ENCODE assay signal across 8 cellular contexts in genomic region chr6:30683137-30683979, GRCh38. TPM values are rescaled to one million over a fixed set of nuclear protein-coding genes. Genes with fewer than 3 reads are reported as not detected.
DNase-seq lines count a peak whose midpoint lies in the region; ATAC-seq and TF ChIP-seq lines count a peak whose summit lies in the region.

No MANE protein-coding gene starts in this region.

- WGBS in SK-N-SH (ENCODE audit: low lambda C conversion rate): 8% methylated on average over 7 of the region's 7 CpGs

- H3K79me2 ChIP-seq in SK-N-SH (ENCODE audit: insufficient read depth): peaks cover 100% of the 10 kb centered on the region

- CTCF ChIA-PET in SK-N-SH (lab: Yijun Ruan, JAX): interaction anchor here (1.2 to 29.8 kb wide), 3 partner anchors 8 to 39 kb away, joined by 4 to 838 read pairs (median 7); partner anchors contain the start of genes DHX16, FLOT1, MDC1 and NRM

- H3K4me1 Mint-ChIP-seq in activated naive CD8-positive, alpha-beta T cell treated with anti-CD3 and anti-CD28 coated beads, Interleukin-2, amount 10 ng/mL, durations not matched to agents 7 days and 5 days: peaks cover 27% of the 10 kb centered on the region

- H3K36me3 ChIP-seq in SK-N-SH (replicated peaks in 1 of 2; ENCODE audit: control insufficient read depth in 1 of 2, insufficient read depth in 2 of 2, low read length in 1 of 2): peaks cover 7 to 29% of the 10 kb centered on the region in 2 experiments

- H3K27me3 Mint-ChIP-seq in activated naive CD8-positive, alpha-beta T cell treated with anti-CD3 and anti-CD28 coated beads, Interleukin-2, amount 10 ng/mL, durations not matched to agents 7 days and 5 days: no peaks in the 10 kb centered on the region

- H3K9me3 Mint-ChIP-seq in activated naive CD8-positive, alpha-beta T cell treated with anti-CD3 and anti-CD28 coated beads, Interleukin-2, amount 10 ng/mL, durations not matched to agents 7 days and 5 days: no peaks in the 10 kb centered on the region

- H2AFZ ChIP-seq in SK-N-SH (ENCODE audit: low read depth): no peak overlapping the region

- no peak for TF ChIP-seq RAD21 in SK-N-SH (IDR thresholded peaks at IDR 0.05; ENCODE audit: low read length)

- H3K4me3 Mint-ChIP-seq in activated naive CD8-positive, alpha-beta T cell treated with anti-CD3 and anti-CD28 coated beads, Interleukin-2, amount 10 ng/mL, durations not matched to agents 7 days and 5 days: peak overlapping the region; percentile 91

- H3K27ac ChIP-seq in SK-N-SH (ENCODE audit: low read depth in 2 of 2, low read length in 1 of 2): peak overlapping the region; percentile 93 to 97
- H3K27ac ChIP-seq in substantia nigra (ENCODE audit: low read depth, low read length, poor library complexity, severe bottlenecking): peak overlapping the region; percentile 66

- H3K9me3 ChIP-seq in SK-N-SH: no peaks in the 10 kb centered on the region

- peak overlapping the region; percentile 97 for H3K9ac ChIP-seq in SK-N-SH

- H3K4me3 ChIP-seq in SK-N-SH (ENCODE audit: low read depth in 2 of 2, low read length in 1 of 2): peak overlapping the region; percentile 74 to 77

- H3K27me3 ChIP-seq in SK-N-SH (ENCODE audit: insufficient read depth): no peaks in the 10 kb centered on the region

- H3F3A ChIP-seq in SK-N-SH (replicated peaks; ENCODE audit: insufficient read depth): peaks cover 30% of the 10 kb centered on the region

- H3K36me3 Mint-ChIP-seq in activated naive CD8-positive, alpha-beta T cell treated with anti-CD3 and anti-CD28 coated beads, Interleukin-2, amount 10 ng/mL, durations not matched to agents 7 days and 5 days: peaks cover 70% of the 10 kb centered on the region

- H3K4me2 ChIP-seq in SK-N-SH: peak overlapping the region; percentile 98

- H3K9me2 ChIP-seq in SK-N-SH: no peaks in the 10 kb centered on the region

- ATAC-seq in SK-N-SH treated with all-trans-retinoic acid at 6 μM for 48 hours (no peak), HG02763 (IDR thresholded peaks at IDR 0.05; ENCODE audit: unreplicated experiment) (no peak)
- no peak for ATAC-seq in activated naive CD8-positive, alpha-beta T cell treated with anti-CD3 and anti-CD28 coated beads, Interleukin-2, amount 10 ng/mL, durations not matched to agents 7 days and 5 days (ENCODE audit: low read depth)

- POLR2A ChIA-PET in SK-N-SH (lab: Yijun Ruan, JAX): interaction anchor here (0.6 to 1.4 kb wide), 6 partner anchors 34 to 218 kb away, joined by 3 to 4 read pairs (median 4); partner anchors contain the start of gene MDC1
- POLR2A ChIA-PET in activated naive CD8-positive, alpha-beta T cell treated with anti-CD3 and anti-CD28 coated beads, Interleukin-2, amount 10 ng/mL, durations not matched to agents 7 days and 5 days (lab: Charles Lee): interaction anchor here (0.7 to 16.6 kb wide), 11 partner anchors 7 to 68 kb away, joined by 3 to 512 read pairs (median 13); partner anchors contain the start of genes DHX16, IER3, MDC1 and MRPS18B

- no peak for TF ChIP-seq EP300 in SK-N-SH (IDR thresholded peaks at IDR 0.05; ENCODE audit: borderline replicate concordance in 1 of 2, low read depth in 1 of 2, low read length in 1 of 2)

- TF ChIP-seq CTCF in SK-N-SH (IDR thresholded peaks at IDR 0.05): no peak

- DNase-seq in SK-N-SH: no peak
- peak; percentile 51 for DNase-seq in activated naive CD8-positive, alpha-beta T cell treated with anti-CD3 and anti-CD28 coated beads, Interleukin-2, amount 10 ng/mL, durations not matched to agents 7 days and 5 days
- peak; percentile 18 for DNase-seq in left kidney (ENCODE audit: low read depth, low spot score)
- peak in 3 of 49 donors; percentile 24 to 45 (median 31) for DNase-seq in substantia nigra (lab: John Stamatoyannopoulos, UW)
- no peak for DNase-seq in NCI-H1092 treated with DMSO at 0.1 percent for 48 hours (lab: John Stamatoyannopoulos, UW)
- DNase-seq in Kasumi-1 (lab: John Stamatoyannopoulos, UW): no peak

- H3K27ac Mint-ChIP-seq in activated naive CD8-positive, alpha-beta T cell treated with anti-CD3 and anti-CD28 coated beads, Interleukin-2, amount 10 ng/mL, durations not matched to agents 7 days and 5 days: peak overlapping the region; percentile 99

- H3K4me1 ChIP-seq in SK-N-SH (ENCODE audit: control insufficient read depth in 1 of 2, insufficient read depth in 2 of 2, low read depth in 1 of 2, low read length in 1 of 2): peaks cover 17 to 64% of the 10 kb centered on the region in 2 experiments; a peak in 3 of 4 replicates

- peaks cover 33% of the 10 kb centered on the region for H4K20me1 ChIP-seq in SK-N-SH (ENCODE audit: insufficient read depth)

TF ChIP-seq in SK-N-SH, 30 proteins besides CTCF, POLR2A, EP300 and RAD21 (continues in another document):
- TF ChIP-seq JUND (IDR thresholded peaks at IDR 0.05) (no peak), SMC3 (IDR thresholded peaks at IDR 0.05; ENCODE audit: low read depth, low read length) (no peak), RXRA (IDR thresholded peaks at IDR 0.05; ENCODE audit: borderline replicate concordance, low read depth) (no peak), CHD2 (IDR thresholded peaks at IDR 0.05; ENCODE audit: low read length, partially characterized antibody) (no peak), YY1 (IDR thresholded peaks at IDR 0.05; ENCODE audit: low read depth) (no peak), FOXJ3 (CRISPR knock-in tag; IDR thresholded peaks at IDR 0.05) (no peak), TAF1 (IDR thresholded peaks at IDR 0.05; ENCODE audit: borderline replicate concordance, low read depth, low read length) (no peak), FOSL2 (IDR thresholded peaks at IDR 0.05; ENCODE audit: borderline replicate concordance, low read depth) (no peak)

TF ChIP-seq in SK-N-SH treated with all-trans-retinoic acid at 6 μM for 48 hours, 23 proteins besides CTCF, POLR2A, EP300 and RAD21:
- TF ChIP-seq BACH2 (CRISPR knock-in tag; IDR thresholded peaks at IDR 0.05; ENCODE audit: borderline replicate concordance): no peak
- no peak for TF ChIP-seq ZNF8 (CRISPR knock-in tag; IDR thresholded peaks at IDR 0.05)

RNA-seq across cellular contexts. Expression of gene PPP1R18, which starts 3.1 kb away (rescaled TPM):
- 57.3 and 73.2 TPM in 2 replicates for polyA plus RNA-seq in SK-N-SH (2012; rRNA removed)
- 51.8 and 65.1 TPM in 2 replicates for polyA plus RNA-seq in SK-N-SH (2012; cell fraction: cytosol; rRNA removed)
- polyA plus RNA-seq in SK-N-SH (2012; cell fraction: nucleus; rRNA removed): 60.7 and 86.1 TPM in 2 replicates
- total RNA-seq in activated naive CD8-positive, alpha-beta T cell treated with anti-CD3 and anti-CD28 coated beads, Interleukin-2, amount 10 ng/mL, durations not matched to agents 7 days and 5 days: 100 to 1,000 TPM; 245 to 251 TPM

RNA-seq across cellular contexts. Expression of gene NRM, which starts 7.4 kb away (rescaled TPM):
- polyA plus RNA-seq in SK-N-SH (2012; rRNA removed): 19.7 and 26.8 TPM in 2 replicates
- 11.9 and 19.3 TPM in 2 replicates for polyA plus RNA-seq in SK-N-SH (2012; cell fraction: cytosol; rRNA removed)
- 15.7 and 18.5 TPM in 2 replicates for polyA plus RNA-seq in SK-N-SH (2012; cell fraction: nucleus; rRNA removed)
- total RNA-seq in activated naive CD8-positive, alpha-beta T cell treated with anti-CD3 and anti-CD28 coated beads, Interleukin-2, amount 10 ng/mL, durations not matched to agents 7 days and 5 days: 10 to 100 TPM; 33.1 to 33.9 TPM

RNA-seq across cellular contexts. Expression of gene DHX16, which starts 10.6 kb away (rescaled TPM):
- 59.8 and 63.3 TPM in 2 replicates for polyA plus RNA-seq in SK-N-SH (2012; rRNA removed)
- 41.4 and 42.7 TPM in 2 replicates for polyA plus RNA-seq in SK-N-SH (2012; cell fraction: cytosol; rRNA removed)
- polyA plus RNA-seq in SK-N-SH (2012; cell fraction: nucleus; rRNA removed): 163 and 170 TPM in 2 replicates
- total RNA-seq in activated naive CD8-positive, alpha-beta T cell treated with anti-CD3 and anti-CD28 coated beads, Interleukin-2, amount 10 ng/mL, durations not matched to agents 7 days and 5 days: 10 to 100 TPM; 42.9 to 44.2 TPM

RNA-seq across cellular contexts. Expression of gene MDC1, which starts 33.7 kb away (rescaled TPM):
- polyA plus RNA-seq in SK-N-SH (2012; rRNA removed): 5.9 and 10.4 TPM in 2 replicates
- 4.0 and 5.9 TPM in 2 replicates for polyA plus RNA-seq in SK-N-SH (2012; cell fraction: cytosol; rRNA removed)
- polyA plus RNA-seq in SK-N-SH (2012; cell fraction: nucleus; rRNA removed): 31.1 and 38.0 TPM in 2 replicates
- total RNA-seq in activated naive CD8-positive, alpha-beta T cell treated with anti-CD3 and anti-CD28 coated beads, Interleukin-2, amount 10 ng/mL, durations not matched to agents 7 days and 5 days: 10 to 100 TPM; 50.2 to 52.2 TPM

RNA-seq across cellular contexts. Expression of gene C6orf136, which starts 36.4 kb away (rescaled TPM):
- polyA plus RNA-seq in SK-N-SH (2012; rRNA removed): 11.7 and 14.3 TPM in 2 replicates
- 8.6 and 11.0 TPM in 2 replicates for polyA plus RNA-seq in SK-N-SH (2012; cell fraction: cytosol; rRNA removed)
- polyA plus RNA-seq in SK-N-SH (2012; cell fraction: nucleus; rRNA removed): 58.1 and 80.2 TPM in 2 replicates
- 10 to 100 TPM; 33.5 to 34.3 TPM for total RNA-seq in activated naive CD8-positive, alpha-beta T cell treated with anti-CD3 and anti-CD28 coated beads, Interleukin-2, amount 10 ng/mL, durations not matched to agents 7 days and 5 days

Comparison
In these comparisons a context has a peak if more than half of its experiments do, and no peak if none do; other contexts are left out.
1. DNase-seq: peak in activated naive CD8-positive, alpha-beta T cell treated with anti-CD3 and anti-CD28 coated beads, Interleukin-2, amount 10 ng/mL, durations not matched to agents 7 days and 5 days (single experiment) and left kidney (single experiment); none in SK-N-SH (single experiment), NCI-H1092 treated with DMSO at 0.1 percent for 48 hours (single experiment) and Kasumi-1 (0 of 2).